8 cellular contexts compared by ENCODE assay signal in the genomic region with DNA sequence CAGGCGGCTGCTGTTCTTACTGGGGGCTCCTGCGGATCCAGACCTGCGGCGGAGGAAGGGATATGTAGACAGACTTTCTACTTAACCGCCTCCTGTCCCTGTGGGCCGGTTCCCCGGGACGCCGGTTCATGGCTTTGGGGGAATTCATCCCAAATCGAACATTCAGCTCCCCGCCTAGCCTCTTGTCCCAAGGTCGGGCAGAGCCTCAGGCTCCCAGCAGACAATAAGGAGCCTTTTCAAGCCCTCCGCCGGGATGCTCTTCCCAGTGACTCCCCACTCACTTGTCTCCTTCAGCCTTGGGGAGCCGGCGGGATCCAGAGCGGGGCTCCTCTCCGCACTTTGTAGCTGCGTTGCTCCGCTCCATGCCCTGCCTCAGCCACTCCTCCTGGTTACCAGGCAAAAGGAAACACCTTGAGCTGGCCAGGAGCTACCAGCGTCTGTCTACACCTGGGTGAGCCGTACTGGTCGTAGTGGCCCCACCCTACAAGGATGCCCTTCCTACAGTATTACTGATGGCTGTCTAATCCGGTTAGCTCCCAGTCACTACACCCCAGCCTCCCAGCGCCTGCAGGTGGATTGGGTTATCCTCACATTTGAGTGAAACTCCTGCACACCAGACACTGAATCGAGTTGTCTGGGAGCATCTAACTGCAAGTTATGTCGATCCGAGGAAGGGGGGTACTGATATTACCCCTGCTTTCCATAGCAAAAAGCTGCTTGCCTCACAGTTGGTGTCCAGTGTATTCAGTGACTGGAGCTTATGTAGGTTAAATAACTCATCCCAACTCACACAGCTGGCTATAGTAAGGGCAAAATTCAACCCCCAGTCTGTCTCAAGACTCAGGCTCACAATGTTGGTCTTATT. TPM values are rescaled to one million over a fixed set of nuclear protein-coding genes. Genes with fewer than 3 reads are reported as not detected.
A peak's percentile ranks its signal among the peaks of the same experiment; 100 is the strongest.
DNase-seq lines count a peak whose midpoint lies in the region; ATAC-seq and TF ChIP-seq lines count a peak whose summit lies in the region.

C10orf95 (minus strand) TSS at position 439 of the 865 bp plus-strand sequence. CDS start 450 bp downstream, outside the sequence.

- no peak for TF ChIP-seq CTCF in GM06990 (IDR thresholded peaks at IDR 0.05; ENCODE audit: insufficient read depth, low read length, poor library complexity, severe bottlenecking)
- TF ChIP-seq CTCF in dorsolateral prefrontal cortex (IDR thresholded peaks at IDR 0.05 in 54 of 56, conservative IDR thresholded peaks at IDR 0.05 in 2 of 56; ENCODE audit: low read depth in 1 of 56, partially characterized antibody in 56 of 56) = no peak

- DNase-seq in GM06990 (ENCODE audit: extremely low read depth, insufficient read length) = no peak
- peak; percentile 50 for DNase-seq in NCI-H82 treated with DMSO at 0.1 percent for 48 hours (lab: John Stamatoyannopoulos, UW; ENCODE audit: unreplicated experiment)
- DNase-seq in dorsolateral prefrontal cortex = peak in 1 of 10 donors; percentile 34
- DNase-seq in natural killer cell treated with Interleukin-12 subunit alpha and Interleukin-12 subunit beta and Interleukin-15 and Interleukin-18, amount 100 ng/mL, for 72 hours (ENCODE audit: low spot score) = no peak
- DNase-seq in HuH-7 (ENCODE audit: low spot score) = no peak
- DNase-seq in NCI-H2029 (lab: John Stamatoyannopoulos, UW) = no peak
- DNase-seq in NCI-H2227 treated with DMSO at 0.1 percent for 48 hours (lab: John Stamatoyannopoulos, UW) = no peak

- peaks cover 19 to 26% of the 10 kb centered on the region in 2 donors for H3K4me1 Mint-ChIP-seq in natural killer cell treated with Interleukin-12 subunit alpha and Interleukin-12 subunit beta and Interleukin-15 and Interleukin-18, amount 100 ng/mL, for 72 hours (ENCODE audit: low read depth in 2 of 2)

- H3K27me3 ChIP-seq in GM06990 (replicated peaks; ENCODE audit: control insufficient read depth, insufficient read depth, low read length) = no peaks in the 10 kb centered on the region
- no peaks in the 10 kb centered on the region for H3K27me3 ChIP-seq in dorsolateral prefrontal cortex

- H3K9me3 Mint-ChIP-seq in natural killer cell treated with Interleukin-12 subunit alpha and Interleukin-12 subunit beta and Interleukin-15 and Interleukin-18, amount 100 ng/mL, for 72 hours = no peaks in the 10 kb centered on the region

- no peaks in the 10 kb centered on the region for H3K27me3 Mint-ChIP-seq in natural killer cell treated with Interleukin-12 subunit alpha and Interleukin-12 subunit beta and Interleukin-15 and Interleukin-18, amount 100 ng/mL, for 72 hours

- peak within 1 kb of the TSS; percentile 89 to 93 for H3K27ac Mint-ChIP-seq in natural killer cell treated with Interleukin-12 subunit alpha and Interleukin-12 subunit beta and Interleukin-15 and Interleukin-18, amount 100 ng/mL, for 72 hours

- H3K27ac ChIP-seq in dorsolateral prefrontal cortex = peak within 1 kb of the TSS in 58 of 59 donors; percentile 17 to 96 (median 82)

- H3K4me3 Mint-ChIP-seq in natural killer cell treated with Interleukin-12 subunit alpha and Interleukin-12 subunit beta and Interleukin-15 and Interleukin-18, amount 100 ng/mL, for 72 hours = peak within 1 kb of the TSS; percentile 81

- peaks cover 7% of the 10 kb centered on the region for H3K36me3 Mint-ChIP-seq in natural killer cell treated with Interleukin-12 subunit alpha and Interleukin-12 subunit beta and Interleukin-15 and Interleukin-18, amount 100 ng/mL, for 72 hours

- peaks cover 4% of the 10 kb centered on the region; the same call in 1 of the 2 replicates for H3K36me3 ChIP-seq in GM06990 (ENCODE audit: control insufficient read depth, insufficient read depth, low read length)

- intact Hi-C loops in dorsolateral prefrontal cortex (cut with DNase I) = loop anchor here in 1 of 2 donors (2.0 kb wide), 1 partner anchor 19 kb away; the partner anchor contains the start of gene CUEDC2

- H3K4me3 ChIP-seq in GM06990 (replicated peaks; ENCODE audit: low read depth, low read length) (peak within 1 kb of the TSS; percentile 89), dorsolateral prefrontal cortex (peak within 1 kb of the TSS; percentile 65 to 96 (median 85))

- no peak for ATAC-seq in natural killer cell treated with Interleukin-12 subunit alpha and Interleukin-12 subunit beta and Interleukin-15 and Interleukin-18, amount 100 ng/mL, for 72 hours
- no peak for ATAC-seq in GM19351 (IDR thresholded peaks at IDR 0.05; ENCODE audit: unreplicated experiment)

RNA-seq across cellular contexts. Expression of gene C10orf95, which starts in this region (rescaled TPM):
- total RNA-seq in dorsolateral prefrontal cortex = 1 to 10 TPM in 4 of 120 experiments, under 1 TPM in 54, not detected in 62; 0.26 to 1.3 (median 0.45) TPM
- under 1 TPM in 1 of 2 donors, not detected in 1; 0.98 TPM for total RNA-seq in natural killer cell treated with Interleukin-12 subunit alpha and Interleukin-12 subunit beta and Interleukin-15 and Interleukin-18, amount 100 ng/mL, for 72 hours
